8 cellular contexts compared by ENCODE assay signal in genomic region chr7:92976931-92977330, GRCh38.
"Had no signal": no experiment of that assay in that cellular context is flagged by ENCODE, and none has a peak within 500 bp of the region (broad histone marks: within the 10 kb centered on the region; RNA-seq: fewer than 3 reads in every experiment).

No MANE protein-coding gene starts in this region.

- H2AFZ ChIP-seq: GM23338 had no signal

- DNase-seq: H9, HCEC 1CT, IMR-90, KBM-7 had no signal

- FAIRE-seq: H1, H54, HTR-8/SVneo had no signal

- ATAC-seq: GM23338 had no signal

- H3K4me3 ChIP-seq: GM23338 had no signal

- H3K4me2 ChIP-seq: GM23338 had no signal
